Comparison of ENCODE assay signal across 10 cellular contexts in the genomic region with DNA sequence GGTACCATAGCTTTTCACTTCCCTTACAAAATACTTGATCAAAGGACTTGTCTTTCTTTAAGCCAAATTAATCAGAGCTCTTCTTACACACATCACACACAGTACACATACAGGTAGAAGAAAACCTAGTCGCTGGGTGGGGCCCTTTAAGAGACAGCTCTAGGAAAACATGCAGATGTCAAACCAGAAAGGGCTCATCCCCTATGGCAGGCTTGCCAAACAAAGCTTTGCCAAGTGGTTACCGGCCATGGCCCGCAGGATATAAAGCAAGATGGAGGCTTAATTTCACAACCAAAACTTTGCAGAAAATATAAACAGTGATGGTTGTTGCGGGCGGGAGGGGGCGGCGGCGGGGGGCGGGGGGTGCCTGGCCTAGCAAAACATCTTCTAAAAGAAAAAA.
DNase-seq lines count a peak whose midpoint lies in the region; ATAC-seq, FAIRE-seq and TF ChIP-seq lines count a peak whose summit lies in the region.
"Had no signal": no experiment of that assay in that cellular context is flagged by ENCODE, and none has a peak within 500 bp of the region (broad histone marks: within the 10 kb centered on the region; RNA-seq: fewer than 3 reads in every experiment).

No MANE protein-coding gene starts in this region.

- TF ChIP-seq POLR2A in breast epithelium (IDR thresholded peaks at IDR 0.05) (no peak), adrenal gland (IDR thresholded peaks at IDR 0.05) (no peak), vagina (IDR thresholded peaks at IDR 0.05) (no peak)

- H3K4me1 ChIP-seq in breast epithelium, result no peaks in the 10 kb centered on the region
- H3K4me1 ChIP-seq in kidney (ENCODE audit: control insufficient read depth in 1 of 2, insufficient read depth in 1 of 2, low read depth in 1 of 2, low read length in 2 of 2), result peaks cover 0 to 4% of the 10 kb centered on the region in 2 donors
- no peaks in the 10 kb centered on the region for H3K4me1 ChIP-seq in adrenal gland (replicated peaks in 1 of 2)
- H3K4me1 ChIP-seq in vagina, result no peaks in the 10 kb centered on the region
- H3K4me1 ChIP-seq: body of pancreas, prostate gland had no signal

- peak overlapping the region; percentile 70 for H3K4me3 Mint-ChIP-seq in natural killer cell treated with Interleukin-12 subunit alpha and Interleukin-12 subunit beta and Interleukin-15 and Interleukin-18, amount 100 ng/mL, for 72 hours

- intact Hi-C loops in breast epithelium (cut with DNase I; ENCODE audit: low total_unique reads), result no loop called here
- intact Hi-C loops in kidney (cut with DNase I), result no loop called here
- intact Hi-C loops in adrenal gland (cut with DNase I), result no loop called here
- intact Hi-C loops in vagina (cut with DNase I), result no loop called here

- no peak for ATAC-seq in natural killer cell treated with Interleukin-12 subunit alpha and Interleukin-12 subunit beta and Interleukin-15 and Interleukin-18, amount 100 ng/mL, for 72 hours

- no peaks in the 10 kb centered on the region for H3K36me3 Mint-ChIP-seq in natural killer cell treated with Interleukin-12 subunit alpha and Interleukin-12 subunit beta and Interleukin-15 and Interleukin-18, amount 100 ng/mL, for 72 hours

- WGBS in adrenal gland, 4 donors, result 19 to 40% (median 31%) methylated on average over 9 of the region's 9 CpGs

- H3K27ac Mint-ChIP-seq in natural killer cell treated with Interleukin-12 subunit alpha and Interleukin-12 subunit beta and Interleukin-15 and Interleukin-18, amount 100 ng/mL, for 72 hours, result no peak overlapping the region

- H3K27ac ChIP-seq in breast epithelium, result no peak overlapping the region
- H3K27ac ChIP-seq in kidney (ENCODE audit: low read depth in 2 of 2, low read length in 2 of 2), result no peak overlapping the region
- H3K27ac ChIP-seq in adrenal gland, result no peak overlapping the region
- no peak overlapping the region for H3K27ac ChIP-seq in vagina
- H3K27ac ChIP-seq: body of pancreas, prostate gland had no signal

- H3K27me3 ChIP-seq in breast epithelium (no peaks in the 10 kb centered on the region), adrenal gland (no peaks in the 10 kb centered on the region), vagina (no peaks in the 10 kb centered on the region)
- H3K27me3 ChIP-seq: body of pancreas had no signal

- peaks cover 5 to 11% of the 10 kb centered on the region in 2 donors for H3K4me1 Mint-ChIP-seq in natural killer cell treated with Interleukin-12 subunit alpha and Interleukin-12 subunit beta and Interleukin-15 and Interleukin-18, amount 100 ng/mL, for 72 hours (ENCODE audit: low read depth in 2 of 2)

- FAIRE-seq in kidney (lab: Jason Lieb, UNC), result no peak

- no peaks in the 10 kb centered on the region for H3K27me3 Mint-ChIP-seq in natural killer cell treated with Interleukin-12 subunit alpha and Interleukin-12 subunit beta and Interleukin-15 and Interleukin-18, amount 100 ng/mL, for 72 hours

- TF ChIP-seq CTCF in breast epithelium (IDR thresholded peaks at IDR 0.05) (no peak), kidney (IDR thresholded peaks at IDR 0.05; ENCODE audit: borderline replicate concordance, extremely low read depth, insufficient read depth) (no peak), adrenal gland (IDR thresholded peaks at IDR 0.05) (no peak), vagina (IDR thresholded peaks at IDR 0.05) (no peak)

- H3K36me3 ChIP-seq in breast epithelium (no peaks in the 10 kb centered on the region), kidney (ENCODE audit: control insufficient read depth in 1 of 2, insufficient read depth in 2 of 2, low read length in 2 of 2) (peaks cover 0 to 2% of the 10 kb centered on the region in 2 donors), adrenal gland (replicated peaks in 1 of 2) (no peaks in the 10 kb centered on the region), vagina (no peaks in the 10 kb centered on the region)
- H3K36me3 ChIP-seq: prostate gland had no signal

- H3K4me3 ChIP-seq in breast epithelium, result peak overlapping the region in 2 of 3 donors; percentile 49 to 67
- H3K4me3 ChIP-seq in kidney (ENCODE audit: low read length in 2 of 2), result no peak overlapping the region
- no peak overlapping the region for H3K4me3 ChIP-seq in adrenal gland
- peak overlapping the region in 1 of 2 donors; percentile 27 for H3K4me3 ChIP-seq in vagina
- H3K4me3 ChIP-seq: body of pancreas had no signal

- H3K9me3 ChIP-seq in breast epithelium (no peaks in the 10 kb centered on the region), kidney (ENCODE audit: control insufficient read depth in 1 of 2, low read length in 2 of 2) (no peaks in the 10 kb centered on the region), adrenal gland (replicated peaks in 1 of 3) (no peaks in the 10 kb centered on the region), vagina (no peaks in the 10 kb centered on the region)
- H3K9me3 ChIP-seq: body of pancreas, prostate gland had no signal

- peaks cover 13% of the 10 kb centered on the region for H3K9me3 Mint-ChIP-seq in natural killer cell treated with Interleukin-12 subunit alpha and Interleukin-12 subunit beta and Interleukin-15 and Interleukin-18, amount 100 ng/mL, for 72 hours

- H3K9ac ChIP-seq in kidney (ENCODE audit: low read length in 2 of 2), result no peak overlapping the region

- peak; percentile 38 for DNase-seq in ELR (ENCODE audit: low read depth)
- DNase-seq in NCI-H187 treated with DMSO at 0.1 percent for 48 hours (lab: John Stamatoyannopoulos, UW), result peak; percentile 7
- DNase-seq in breast epithelium (ENCODE audit: low spot score in 2 of 2), result peak in 1 of 2 donors; percentile 24
- no peak for DNase-seq in natural killer cell treated with Interleukin-12 subunit alpha and Interleukin-12 subunit beta and Interleukin-15 and Interleukin-18, amount 100 ng/mL, for 72 hours (ENCODE audit: low spot score)
- DNase-seq in kidney, result no peak
- DNase-seq in adrenal gland, result no peak
- no peak for DNase-seq in NCI-H1930 (lab: John Stamatoyannopoulos, UW)
- no peak for DNase-seq in vagina (ENCODE audit: extremely low spot score in 2 of 2)
- DNase-seq: body of pancreas had no signal

Comparison
In these comparisons a context has a peak if more than half of its experiments do, and no peak if none do; other contexts are left out.
1. DNase-seq: peak in ELR (single experiment) and NCI-H187 treated with DMSO at 0.1 percent for 48 hours (single experiment); none in natural killer cell treated with Interleukin-12 subunit alpha and Interleukin-12 subunit beta and Interleukin-15 and Interleukin-18, amount 100 ng/mL, for 72 hours (single experiment), kidney (single experiment), adrenal gland (0 of 7), NCI-H1930 (0 of 2) and vagina (0 of 2).
2. H3K4me3 ChIP-seq: peak in breast epithelium (2 of 3); none in kidney (0 of 2) and adrenal gland (0 of 4).